Comparison of ENCODE assay signal across 31 cellular contexts in the genomic region with DNA sequence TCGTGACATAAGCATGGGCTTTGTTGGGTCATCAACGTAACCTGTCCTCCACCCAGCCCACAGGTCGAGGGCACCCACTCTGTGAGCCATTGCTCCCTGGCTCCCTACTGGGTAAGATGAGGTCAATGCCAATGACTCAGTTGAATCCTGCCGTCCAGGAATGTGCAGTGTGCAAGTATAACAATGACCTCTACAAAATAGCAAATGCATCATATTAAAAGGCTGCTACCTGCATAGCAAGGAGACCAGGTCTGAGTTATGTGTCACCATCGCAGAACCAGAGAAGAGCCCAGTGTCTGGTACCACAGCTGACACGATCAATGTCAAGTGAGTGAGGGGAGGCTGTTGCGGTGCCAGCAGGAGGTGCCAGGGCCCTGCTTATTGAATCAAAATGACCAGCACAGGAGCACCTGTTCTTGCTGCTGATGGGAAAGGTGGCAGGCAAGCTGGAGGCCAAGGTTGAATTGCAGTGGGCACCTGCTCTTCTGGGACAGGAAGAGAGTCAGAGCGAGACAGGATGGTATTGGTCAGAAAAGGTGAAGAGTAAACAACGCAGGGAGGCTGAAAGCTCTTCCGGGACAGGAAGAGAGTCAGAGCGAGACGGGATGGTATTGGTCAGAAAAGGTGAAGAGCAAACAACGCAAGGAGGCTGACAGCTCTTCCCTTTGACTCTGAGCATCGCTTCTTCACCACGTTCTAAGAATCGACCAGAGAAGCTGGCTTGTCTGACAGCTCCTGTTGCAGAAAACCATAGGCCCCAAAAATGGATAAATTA.
"Had no signal": no experiment of that assay in that cellular context is flagged by ENCODE, and none has a peak within 500 bp of the region (broad histone marks: within the 10 kb centered on the region; RNA-seq: fewer than 3 reads in every experiment).

No MANE protein-coding gene starts in this region.

- H3K27me3 Mint-ChIP-seq: activated CD4-positive, alpha-beta memory T cell treated with anti-CD3 and anti-CD28 coated beads, Interleukin-2, amount 10 ng/mL, durations not matched to agents 7 days and 5 days; activated CD4-positive, alpha-beta T cell treated with anti-CD3 and anti-CD28 coated beads, Interleukin-2, amount 10 ng/mL, durations not matched to agents 7 days and 5 days; activated naive CD4-positive, alpha-beta T cell treated with anti-CD3 and anti-CD28 coated beads, Interleukin-2, amount 50 U/mL, for 24 hours; central memory CD8-positive, alpha-beta T cell; stimulated activated naive B cell treated with anti-CD40 and anti-IgM and Interleukin-4, amounts not matched to agents 10 μg/mL and 1 μg/mL and 100 μg/mL, for 72 hours had no signal

- H3K9me3 ChIP-seq: breast epithelium, heart right ventricle, left lung, neutrophil, ovary, prostate gland, stomach, thyroid gland, upper lobe of left lung, vagina had no signal

- H3K4me3 ChIP-seq: breast epithelium, heart right ventricle, left lung, lung, ovary, prostate gland, skin epidermis, stomach, thyroid gland, upper lobe of left lung, vagina had no signal

- H3K4me3 Mint-ChIP-seq: activated CD4-positive, alpha-beta memory T cell treated with anti-CD3 and anti-CD28 coated beads, Interleukin-2, amount 10 ng/mL, durations not matched to agents 7 days and 5 days; activated CD4-positive, alpha-beta T cell treated with anti-CD3 and anti-CD28 coated beads, Interleukin-2, amount 10 ng/mL, durations not matched to agents 7 days and 5 days; activated naive CD4-positive, alpha-beta T cell treated with anti-CD3 and anti-CD28 coated beads, Interleukin-2, amount 50 U/mL, for 24 hours; activated naive CD8-positive, alpha-beta T cell treated with anti-CD3 and anti-CD28 coated beads, Interleukin-2, amount 50 U/mL, for 24 hours; activated T-cell treated with anti-CD3 and anti-CD28 coated beads, Interleukin-2, amount 50 U/mL, for 4 hours; central memory CD8-positive, alpha-beta T cell; nephron; stimulated activated naive B cell treated with anti-CD40 and anti-IgM and Interleukin-4, amounts not matched to agents 10 μg/mL and 1 μg/mL and 100 μg/mL, for 72 hours; WTC11 had no signal

- H3K27ac ChIP-seq: breast epithelium, heart right ventricle, left lung, neutrophil, ovary, prostate gland, skin epidermis, stomach, thyroid gland, upper lobe of left lung, vagina had no signal

- H3K4me1 ChIP-seq: breast epithelium, heart right ventricle, left lung, prostate gland, stomach, thyroid gland, upper lobe of left lung, vagina had no signal

- H3K9me3 Mint-ChIP-seq: activated CD4-positive, alpha-beta T cell treated with anti-CD3 and anti-CD28 coated beads, Interleukin-2, amount 10 ng/mL, durations not matched to agents 7 days and 5 days; activated naive CD4-positive, alpha-beta T cell treated with anti-CD3 and anti-CD28 coated beads, Interleukin-2, amount 50 U/mL, for 24 hours; activated naive CD8-positive, alpha-beta T cell treated with anti-CD3 and anti-CD28 coated beads, Interleukin-2, amount 50 U/mL, for 24 hours; activated T-cell treated with anti-CD3 and anti-CD28 coated beads, Interleukin-2, amount 50 U/mL, for 4 hours; activated T-helper 2 cell treated with anti-CD3 and anti-CD28 coated beads, Interferon-gamma antibody, Interleukin-2, Interleukin-4, amounts not matched to agents 10 μg/mL and 5 μg/mL and 100 μg/mL, durations not matched to agents 14 hours and 24 hours and 36 hours; nephron; stimulated activated naive B cell treated with anti-CD40 and anti-IgM and Interleukin-4, amounts not matched to agents 10 μg/mL and 1 μg/mL and 100 μg/mL, for 72 hours; WTC11 had no signal

- ATAC-seq: activated naive CD8-positive, alpha-beta T cell treated with anti-CD3 and anti-CD28 coated beads, Interleukin-2, amount 50 U/mL, for 24 hours; activated T-cell treated with anti-CD3 and anti-CD28 coated beads, Interleukin-2, amount 50 U/mL, for 4 hours; heart right ventricle; left lung; sciatic nerve; stimulated activated naive B cell treated with anti-CD40 and anti-IgM and Interleukin-4, amounts not matched to agents 10 μg/mL and 1 μg/mL and 100 μg/mL, for 72 hours; WTC11 had no signal

- H3K27me3 ChIP-seq: breast epithelium, heart right ventricle, left lung, neutrophil, ovary, stomach, thyroid gland, upper lobe of left lung, vagina had no signal

- DNase-seq: activated CD4-positive, alpha-beta memory T cell treated with anti-CD3 and anti-CD28 coated beads, Interleukin-2, amount 10 ng/mL, durations not matched to agents 7 days and 5 days; activated CD4-positive, alpha-beta T cell treated with anti-CD3 and anti-CD28 coated beads for 1 hour; activated CD4-positive, alpha-beta T cell treated with anti-CD3 and anti-CD28 coated beads, Interleukin-2, amount 10 ng/mL, durations not matched to agents 7 days and 5 days; activated CD8-positive, alpha-beta memory T cell treated with anti-CD3 and anti-CD28 coated beads, Interleukin-2, amount 50 U/mL, for 48 hours; activated naive CD8-positive, alpha-beta T cell treated with anti-CD3 and anti-CD28 coated beads, Interleukin-2, amount 50 U/mL, for 24 hours; activated T-cell treated with anti-CD3 and anti-CD28 coated beads, Interleukin-2, amount 50 U/mL, for 4 hours; amygdala; dermis blood vessel endothelial cell; effector CD4-positive, alpha-beta T cell; heart right ventricle; kidney glomerular epithelial cell; left lung; ovary; retina; stimulated activated CD4-positive, alpha-beta T cell treated with anti-CD3 and anti-CD28 coated beads, Interleukin-4, amount 100 ng/mL, for 24 hours; stimulated activated naive B cell treated with anti-CD40 and anti-IgM and Interleukin-4, amounts not matched to agents 10 μg/mL and 1 μg/mL and 100 μg/mL, for 72 hours; stomach; thyroid gland; upper lobe of left lung had no signal

- H3K36me3 ChIP-seq: breast epithelium, heart right ventricle, left lung, neutrophil, ovary, prostate gland, stomach, thyroid gland, upper lobe of left lung, vagina had no signal

- H3K36me3 Mint-ChIP-seq: activated naive CD4-positive, alpha-beta T cell treated with anti-CD3 and anti-CD28 coated beads, Interleukin-2, amount 50 U/mL, for 24 hours; stimulated activated naive B cell treated with anti-CD40 and anti-IgM and Interleukin-4, amounts not matched to agents 10 μg/mL and 1 μg/mL and 100 μg/mL, for 72 hours; WTC11 had no signal

- H3K27ac Mint-ChIP-seq: activated CD4-positive, alpha-beta memory T cell treated with anti-CD3 and anti-CD28 coated beads, Interleukin-2, amount 10 ng/mL, durations not matched to agents 7 days and 5 days; activated CD4-positive, alpha-beta T cell treated with anti-CD3 and anti-CD28 coated beads, Interleukin-2, amount 10 ng/mL, durations not matched to agents 7 days and 5 days; activated naive CD4-positive, alpha-beta T cell treated with anti-CD3 and anti-CD28 coated beads, Interleukin-2, amount 50 U/mL, for 24 hours; activated naive CD8-positive, alpha-beta T cell treated with anti-CD3 and anti-CD28 coated beads, Interleukin-2, amount 50 U/mL, for 24 hours; activated T-helper 2 cell treated with anti-CD3 and anti-CD28 coated beads, Interferon-gamma antibody, Interleukin-2, Interleukin-4, amounts not matched to agents 10 μg/mL and 5 μg/mL and 100 μg/mL, durations not matched to agents 14 hours and 24 hours and 36 hours; nephron; stimulated activated naive B cell treated with anti-CD40 and anti-IgM and Interleukin-4, amounts not matched to agents 10 μg/mL and 1 μg/mL and 100 μg/mL, for 72 hours; WTC11 had no signal

- H3K4me1 Mint-ChIP-seq: activated CD4-positive, alpha-beta memory T cell treated with anti-CD3 and anti-CD28 coated beads, Interleukin-2, amount 10 ng/mL, durations not matched to agents 7 days and 5 days; activated CD4-positive, alpha-beta T cell treated with anti-CD3 and anti-CD28 coated beads, Interleukin-2, amount 10 ng/mL, durations not matched to agents 7 days and 5 days; activated naive CD4-positive, alpha-beta T cell treated with anti-CD3 and anti-CD28 coated beads, Interleukin-2, amount 50 U/mL, for 24 hours; activated naive CD8-positive, alpha-beta T cell treated with anti-CD3 and anti-CD28 coated beads, Interleukin-2, amount 50 U/mL, for 24 hours; central memory CD8-positive, alpha-beta T cell; nephron; stimulated activated naive B cell treated with anti-CD40 and anti-IgM and Interleukin-4, amounts not matched to agents 10 μg/mL and 1 μg/mL and 100 μg/mL, for 72 hours; WTC11 had no signal
